In the genomic region with DNA sequence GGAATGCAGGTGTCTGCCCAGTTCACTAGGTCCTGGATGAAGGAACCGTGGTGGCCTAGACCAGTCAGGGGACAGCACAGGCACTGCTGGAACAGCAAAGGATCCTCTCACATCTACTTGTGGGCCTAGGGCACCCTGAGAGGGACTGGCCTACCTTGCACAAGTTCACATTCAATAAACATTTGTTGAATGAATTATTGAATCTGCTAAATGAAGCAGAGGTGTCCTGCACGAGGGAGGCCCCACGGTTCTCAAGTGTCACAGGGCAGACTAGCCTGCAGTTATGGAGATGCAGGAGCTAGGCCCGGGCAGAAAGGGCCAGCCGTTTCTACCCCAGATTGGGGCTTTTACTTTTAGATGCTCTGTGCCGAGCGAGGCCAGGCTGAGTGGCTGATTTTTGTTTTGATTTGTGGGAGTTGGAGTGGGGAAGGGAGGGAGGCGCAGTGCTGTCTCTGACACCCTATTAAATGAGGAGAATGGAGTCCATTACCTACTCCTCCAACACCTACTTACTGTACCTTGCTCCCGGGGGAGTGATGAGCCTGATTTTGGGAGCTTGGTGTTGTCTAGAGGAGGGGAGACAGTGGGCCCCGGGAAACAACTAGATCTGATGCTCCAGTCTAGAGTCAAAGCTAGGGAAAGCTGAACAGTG, we compare ENCODE assay signal across 8 cellular contexts. TPM values are rescaled to one million over a fixed set of nuclear protein-coding genes. Genes with fewer than 3 reads are reported as not detected.
A peak's percentile ranks its signal among the peaks of the same experiment; 100 is the strongest.
DNase-seq lines count a peak whose midpoint lies in the region; ATAC-seq and TF ChIP-seq lines count a peak whose summit lies in the region.

No MANE protein-coding gene starts in this region.

- H3K36me3 Mint-ChIP-seq in CD4-positive, CD25-positive, alpha-beta regulatory T cell, result no peaks in the 10 kb centered on the region
- H3K36me3 Mint-ChIP-seq in nephron progenitor cell (ENCODE audit: low read depth), result no peaks in the 10 kb centered on the region

- TF ChIP-seq CTCF in nephron progenitor cell (IDR thresholded peaks at IDR 0.05) (no peak), GM13976 (IDR thresholded peaks at IDR 0.05; ENCODE audit: borderline replicate concordance, control extremely low read depth, extremely low read depth, insufficient read depth, missing control alignments) (no peak)

- peaks cover 4% of the 10 kb centered on the region for H3K27me3 Mint-ChIP-seq in CD4-positive, CD25-positive, alpha-beta regulatory T cell
- H3K27me3 Mint-ChIP-seq in nephron progenitor cell (ENCODE audit: low read depth, poor library complexity), result peaks cover 7% of the 10 kb centered on the region

- peaks cover 0 to 2% (median 0%) of the 10 kb centered on the region in 7 donors for H3K9me3 Mint-ChIP-seq in CD4-positive, CD25-positive, alpha-beta regulatory T cell
- no peaks in the 10 kb centered on the region for H3K9me3 Mint-ChIP-seq in nephron progenitor cell

- in situ Hi-C loops in GM13976 (cut with MboI; ENCODE audit: low sequenced_read_pairs, unreplicated experiment), result no loop called here

- H3K36me3 ChIP-seq in CD4-positive, CD25-positive, alpha-beta regulatory T cell (ENCODE audit: control insufficient read depth, insufficient read depth, low read length), result no peaks in the 10 kb centered on the region
- H3K36me3 ChIP-seq in HUES48 (ENCODE audit: control insufficient read depth, insufficient read depth, low read length), result no peaks in the 10 kb centered on the region

- H3K4me1 ChIP-seq in CD4-positive, CD25-positive, alpha-beta regulatory T cell (ENCODE audit: control insufficient read depth, insufficient read depth, low read length, poor library complexity, severe bottlenecking), result peaks cover 33% of the 10 kb centered on the region
- peaks cover 22% of the 10 kb centered on the region for H3K4me1 ChIP-seq in HUES48 (ENCODE audit: control insufficient read depth, insufficient read depth, low read length)

- peak overlapping the region; percentile 92 to 99 (median 98) for H3K27ac Mint-ChIP-seq in CD4-positive, CD25-positive, alpha-beta regulatory T cell
- peak overlapping the region; percentile 93 for H3K27ac Mint-ChIP-seq in nephron progenitor cell

- H3K4me3 ChIP-seq in CD4-positive, CD25-positive, alpha-beta regulatory T cell (ENCODE audit: low read depth, low read length), result no peak overlapping the region
- peak overlapping the region; percentile 41; the same call in 1 of the 2 replicates for H3K4me3 ChIP-seq in HUES48 (ENCODE audit: low read depth, low read length)

- peak overlapping the region; percentile 52; the same call in 1 of the 2 replicates for H3K9ac ChIP-seq in HUES48 (ENCODE audit: low read depth, low read length)

- H3K27me3 ChIP-seq in CD4-positive, CD25-positive, alpha-beta regulatory T cell (ENCODE audit: control insufficient read depth, insufficient read depth, low read length), result no peaks in the 10 kb centered on the region
- peaks cover 3% of the 10 kb centered on the region; the same call in 1 of the 2 replicates for H3K27me3 ChIP-seq in HUES48 (ENCODE audit: control insufficient read depth, insufficient read depth, low read length)

- peak in 1 of 3 donors; percentile 30 for DNase-seq in CD4-positive, CD25-positive, alpha-beta regulatory T cell
- DNase-seq in caudate nucleus (lab: John Stamatoyannopoulos, UW) (peak in 11 of 61 donors; percentile 50 to 72 (median 60)), nephron progenitor cell (no peak), GM13976 (ENCODE audit: low spot score) (no peak), NCI-H2196 treated with DMSO at 0.1 percent for 48 hours (lab: John Stamatoyannopoulos, UW; ENCODE audit: unreplicated experiment) (no peak)
- no peak for DNase-seq in stimulated activated CD8-positive, alpha-beta memory T cell treated with anti-CD3 and anti-CD28 coated beads, Interleukin-4, amount 100 ng/mL, for 48 hours

- peak overlapping the region; percentile 87 to 96 (median 92) for H3K4me3 Mint-ChIP-seq in CD4-positive, CD25-positive, alpha-beta regulatory T cell
- H3K4me3 Mint-ChIP-seq in nephron progenitor cell, result peak overlapping the region; percentile 78

- peaks cover 5 to 45% (median 24%) of the 10 kb centered on the region in 4 donors for H3K4me1 Mint-ChIP-seq in CD4-positive, CD25-positive, alpha-beta regulatory T cell
- H3K4me1 Mint-ChIP-seq in nephron progenitor cell, result peaks cover 63% of the 10 kb centered on the region

- no peak for ATAC-seq in CD4-positive, CD25-positive, alpha-beta regulatory T cell (ENCODE audit: low read depth in 2 of 2)
- ATAC-seq in GM21786 (IDR thresholded peaks at IDR 0.05; ENCODE audit: unreplicated experiment), result no peak

- no peaks in the 10 kb centered on the region for H3K9me3 ChIP-seq in CD4-positive, CD25-positive, alpha-beta regulatory T cell (ENCODE audit: control insufficient read depth in 2 of 2, low read length in 2 of 2)
- H3K9me3 ChIP-seq in HUES48 (ENCODE audit: control insufficient read depth, insufficient read depth, low read length), result no peaks in the 10 kb centered on the region

- peak overlapping the region; percentile 94 for H3K27ac ChIP-seq in CD4-positive, CD25-positive, alpha-beta regulatory T cell (ENCODE audit: insufficient read depth, low read length, poor library complexity, severe bottlenecking)
- peak overlapping the region; percentile 27 for H3K27ac ChIP-seq in HUES48 (ENCODE audit: low read depth, low read length)
- H3K27ac ChIP-seq in caudate nucleus (ENCODE audit: low read depth, low read length), result peak overlapping the region; percentile 98

RNA-seq across cellular contexts. Expression of gene SH2D6, which starts 18.4 kb away (rescaled TPM):
- total RNA-seq in CD4-positive, CD25-positive, alpha-beta regulatory T cell, result 0.25 TPM
- not detected for polyA plus RNA-seq in CD4-positive, CD25-positive, alpha-beta regulatory T cell

RNA-seq across cellular contexts. Expression of gene CAPG, which starts 26.8 kb away (rescaled TPM):
- total RNA-seq in CD4-positive, CD25-positive, alpha-beta regulatory T cell, result 44.5 TPM
- 10 to 100 TPM; 19.9 to 74.7 (median 44.6) TPM for polyA plus RNA-seq in CD4-positive, CD25-positive, alpha-beta regulatory T cell

Comparison
In these comparisons a context has a peak if more than half of its experiments do, and no peak if none do; other contexts are left out.
1. H3K27ac ChIP-seq: peak in every context shown above with its lines; median percentile 98 in caudate nucleus; 94 in CD4-positive, CD25-positive, alpha-beta regulatory T cell; 27 in HUES48.